Comparison of ENCODE assay signal across 10 cellular contexts in genomic region chr6:18327621-18328548, GRCh38. TPM values are rescaled to one million over a fixed set of nuclear protein-coding genes. Genes with fewer than 3 reads are reported as not detected.
DNase-seq lines count a peak whose midpoint lies in the region; ATAC-seq and TF ChIP-seq lines count a peak whose summit lies in the region.
"Had no signal": no experiment of that assay in that cellular context is flagged by ENCODE, and none has a peak within 500 bp of the region (broad histone marks: within the 10 kb centered on the region; RNA-seq: fewer than 3 reads in every experiment).

No MANE protein-coding gene starts in this region.

- H3K36me3 Mint-ChIP-seq in T-helper 2 cell treated with Interferon-gamma antibody and Interleukin-4, amounts not matched to agents 5 μg/mL and 100 μg/mL, for 36 hours (ENCODE audit: low read depth) = no peaks in the 10 kb centered on the region
- H3K36me3 Mint-ChIP-seq: mesothelial cell of epicardium had no signal

- intact Hi-C loops in thyroid gland (cut with DNase I) = no loop called here

- CTCF ChIA-PET in SK-N-SH (lab: Yijun Ruan, JAX) = interaction anchor here (0.9 to 2.1 kb wide), 4 partner anchors 12 to 178 kb away, joined by 3 to 14 read pairs (median 4); no protein-coding TSS in a partner anchor

- H3K27ac Mint-ChIP-seq in T-helper 2 cell treated with Interferon-gamma antibody and Interleukin-4, amounts not matched to agents 5 μg/mL and 100 μg/mL, for 36 hours = no peak overlapping the region
- H3K27ac Mint-ChIP-seq: mesothelial cell of epicardium had no signal

- H3K27me3 ChIP-seq in SK-N-SH (ENCODE audit: insufficient read depth) = no peaks in the 10 kb centered on the region
- no peaks in the 10 kb centered on the region for H3K27me3 ChIP-seq in thyroid gland

- no peak overlapping the region for H3K27ac ChIP-seq in SK-N-SH (ENCODE audit: low read depth in 2 of 2, low read length in 1 of 2)
- H3K27ac ChIP-seq in thyroid gland = peak overlapping the region; percentile 83 to 90 (median 84)
- H3K27ac ChIP-seq: C4-2B had no signal

- WGBS in SK-N-SH (ENCODE audit: low lambda C conversion rate) = 81% methylated on average over 8 of the region's 8 CpGs
- WGBS in thyroid gland, 2 donors = 33 to 37% methylated on average over 8 of the region's 8 CpGs

- TF ChIP-seq POLR2A in thyroid gland (IDR thresholded peaks at IDR 0.05) = peak in 1 of 2 donors; percentile 45

- no peaks in the 10 kb centered on the region for H4K20me1 ChIP-seq in SK-N-SH (ENCODE audit: insufficient read depth)

- H3K4me1 ChIP-seq in SK-N-SH (ENCODE audit: control insufficient read depth in 1 of 2, insufficient read depth in 2 of 2, low read depth in 1 of 2, low read length in 1 of 2) (no peaks in the 10 kb centered on the region), thyroid gland (peaks cover 30 to 48% of the 10 kb centered on the region in 2 donors)

- H3K9me3 ChIP-seq in SK-N-SH = no peaks in the 10 kb centered on the region
- H3K9me3 ChIP-seq in thyroid gland = no peaks in the 10 kb centered on the region

- H3K79me2 ChIP-seq in SK-N-SH (ENCODE audit: insufficient read depth) = no peaks in the 10 kb centered on the region

- no peak for DNase-seq in SK-N-SH
- peak; percentile 56 for DNase-seq in RPMI8226
- DNase-seq in inferior parietal cortex (ENCODE audit: extremely low spot score) = peak; percentile 24
- peak; percentile 89 to 93 for DNase-seq in thyroid gland
- no peak for DNase-seq in T-helper 2 cell treated with Interferon-gamma antibody and Interleukin-4, amounts not matched to agents 5 μg/mL and 100 μg/mL, for 36 hours (ENCODE audit: low spot score)

- H3F3A ChIP-seq in SK-N-SH (replicated peaks; ENCODE audit: insufficient read depth) = no peaks in the 10 kb centered on the region

- ATAC-seq in SK-N-SH treated with all-trans-retinoic acid at 6 μM for 48 hours (peak; percentile 37), GM18861 (IDR thresholded peaks at IDR 0.05; ENCODE audit: unreplicated experiment) (no peak), GM19397 (IDR thresholded peaks at IDR 0.05; ENCODE audit: unreplicated experiment) (no peak)

- peaks cover 6% of the 10 kb centered on the region for H3K27me3 Mint-ChIP-seq in T-helper 2 cell treated with Interferon-gamma antibody and Interleukin-4, amounts not matched to agents 5 μg/mL and 100 μg/mL, for 36 hours (ENCODE audit: low read depth)

- H3K9ac ChIP-seq in SK-N-SH = no peak overlapping the region

- no peak overlapping the region for H2AFZ ChIP-seq in SK-N-SH (ENCODE audit: low read depth)

- no peak for TF ChIP-seq EP300 in SK-N-SH (IDR thresholded peaks at IDR 0.05; ENCODE audit: borderline replicate concordance in 1 of 2, low read depth in 1 of 2, low read length in 1 of 2)

- TF ChIP-seq RAD21 in SK-N-SH (IDR thresholded peaks at IDR 0.05; ENCODE audit: low read length) = no peak

- no peak overlapping the region for H3K4me3 Mint-ChIP-seq in T-helper 2 cell treated with Interferon-gamma antibody and Interleukin-4, amounts not matched to agents 5 μg/mL and 100 μg/mL, for 36 hours
- H3K4me3 Mint-ChIP-seq: mesothelial cell of epicardium had no signal

- POLR2A ChIA-PET in SK-N-SH (lab: Yijun Ruan, JAX) = no interaction called here

- H3K4me3 ChIP-seq in SK-N-SH (ENCODE audit: low read depth in 2 of 2, low read length in 1 of 2) (no peak overlapping the region), thyroid gland (replicated peaks in 1 of 3) (no peak overlapping the region)

- no peaks in the 10 kb centered on the region for H3K9me2 ChIP-seq in SK-N-SH

- no peaks in the 10 kb centered on the region for H3K36me3 ChIP-seq in SK-N-SH (replicated peaks in 1 of 2; ENCODE audit: control insufficient read depth in 1 of 2, insufficient read depth in 2 of 2, low read length in 1 of 2)
- H3K36me3 ChIP-seq in thyroid gland = no peaks in the 10 kb centered on the region

- H3K4me1 Mint-ChIP-seq in T-helper 2 cell treated with Interferon-gamma antibody and Interleukin-4, amounts not matched to agents 5 μg/mL and 100 μg/mL, for 36 hours (ENCODE audit: low read depth) = peaks cover 8% of the 10 kb centered on the region

- TF ChIP-seq CTCF in SK-N-SH (IDR thresholded peaks at IDR 0.05) (no peak), thyroid gland (IDR thresholded peaks at IDR 0.05) (no peak)

- no peaks in the 10 kb centered on the region for H3K9me3 Mint-ChIP-seq in T-helper 2 cell treated with Interferon-gamma antibody and Interleukin-4, amounts not matched to agents 5 μg/mL and 100 μg/mL, for 36 hours
- H3K9me3 Mint-ChIP-seq: mesothelial cell of epicardium had no signal

- no peak overlapping the region for H3K4me2 ChIP-seq in SK-N-SH

TF ChIP-seq in SK-N-SH treated with all-trans-retinoic acid at 6 μM for 48 hours, 23 proteins besides CTCF, POLR2A, EP300 and RAD21 (continues in another document):
- TF ChIP-seq OSR1 (CRISPR knock-in tag; IDR thresholded peaks at IDR 0.05) (no peak), ISL1 (CRISPR knock-in tag; IDR thresholded peaks at IDR 0.05) (no peak), ZFP3 (CRISPR knock-in tag; IDR thresholded peaks at IDR 0.05) (no peak), SNAI2 (CRISPR knock-in tag; IDR thresholded peaks at IDR 0.05) (no peak), TCF4 (CRISPR knock-in tag; IDR thresholded peaks at IDR 0.05; ENCODE audit: borderline replicate concordance) (no peak), ZNF70 (CRISPR knock-in tag; IDR thresholded peaks at IDR 0.05) (no peak), BACH2 (CRISPR knock-in tag; IDR thresholded peaks at IDR 0.05; ENCODE audit: borderline replicate concordance) (no peak), ZNF565 (CRISPR knock-in tag; conservative IDR thresholded peaks at IDR 0.05; ENCODE audit: low read depth) (no peak), CREB5 (CRISPR knock-in tag; IDR thresholded peaks at IDR 0.05; ENCODE audit: low read depth) (no peak), RARB (CRISPR knock-in tag; IDR thresholded peaks at IDR 0.05) (no peak), PPARA (CRISPR knock-in tag; IDR thresholded peaks at IDR 0.05; ENCODE audit: borderline replicate concordance) (no peak)

TF ChIP-seq in SK-N-SH, 30 proteins besides CTCF, POLR2A, EP300 and RAD21:
- TF ChIP-seq JUND (IDR thresholded peaks at IDR 0.05) = no peak

RNA-seq across cellular contexts. Expression of gene RNF144B, which starts 59.3 kb away (rescaled TPM):
- polyA plus RNA-seq in SK-N-SH (2012; rRNA removed) = 1.2 and 1.8 TPM in 2 replicates
- polyA plus RNA-seq in SK-N-SH (2012; cell fraction: cytosol; rRNA removed) = 1.6 and 2.0 TPM in 2 replicates
- 2.0 and 3.7 TPM in 2 replicates for polyA plus RNA-seq in SK-N-SH (2012; cell fraction: nucleus; rRNA removed)
- total RNA-seq in thyroid gland = 100 to 1,000 TPM in 2 of 4 donors, 10 to 100 TPM in 2; 67.3 to 143 (median 114) TPM

Comparison
In these comparisons a context has a peak if more than half of its experiments do, and no peak if none do; other contexts are left out.
1. DNase-seq: peak in RPMI8226 (single experiment), inferior parietal cortex (single experiment) and thyroid gland (2 of 2); none in SK-N-SH (single experiment) and T-helper 2 cell treated with Interferon-gamma antibody and Interleukin-4, amounts not matched to agents 5 μg/mL and 100 μg/mL, for 36 hours (single experiment).
2. H3K27ac ChIP-seq: peak in thyroid gland (3 of 3); none in SK-N-SH (0 of 2).